17 cellular contexts compared by ENCODE assay signal in genomic region chr5:113060410-113061025, GRCh38.
"Had no signal": no experiment of that assay in that cellular context is flagged by ENCODE, and none has a peak within 500 bp of the region (broad histone marks: within the 10 kb centered on the region; RNA-seq: fewer than 3 reads in every experiment).

No MANE protein-coding gene starts in this region.

- H3K27me3 Mint-ChIP-seq: activated naive CD8-positive, alpha-beta T cell treated with anti-CD3 and anti-CD28 coated beads for 36 hours; progenitor cell of endocrine pancreas; type B pancreatic cell had no signal

- H3K4me3 Mint-ChIP-seq: activated naive CD8-positive, alpha-beta T cell treated with anti-CD3 and anti-CD28 coated beads for 36 hours; activated T-cell treated with anti-CD3 and anti-CD28 coated beads, Interleukin-2, amount 50 U/mL, for 4 hours had no signal

- FAIRE-seq: colon, TTC549 had no signal

- H3K36me3 Mint-ChIP-seq: activated naive CD8-positive, alpha-beta T cell treated with anti-CD3 and anti-CD28 coated beads for 36 hours; type B pancreatic cell had no signal

- H3K4me3 ChIP-seq: smooth muscle cell had no signal

- H3K27ac Mint-ChIP-seq: activated naive CD8-positive, alpha-beta T cell treated with anti-CD3 and anti-CD28 coated beads for 36 hours had no signal

- H3K9me3 Mint-ChIP-seq: activated naive CD8-positive, alpha-beta T cell treated with anti-CD3 and anti-CD28 coated beads for 36 hours; activated T-cell treated with anti-CD3 and anti-CD28 coated beads, Interleukin-2, amount 50 U/mL, for 4 hours; mesothelial cell of epicardium; type B pancreatic cell had no signal

- DNase-seq: activated CD4-positive, alpha-beta T cell treated with anti-CD3 and anti-CD28 coated beads, Interleukin-2, amount 50 U/mL, for 1 hour; activated gamma-delta T cell; activated naive CD8-positive, alpha-beta T cell treated with anti-CD3 and anti-CD28 coated beads for 36 hours; activated T-cell treated with anti-CD3 and anti-CD28 coated beads, Interleukin-2, amount 50 U/mL, for 4 hours; aorta; hippocampal formation; kidney glomerular epithelial cell; right cardiac atrium; stimulated activated naive CD4-positive, alpha-beta T cell; substantia nigra; T-helper 2 cell had no signal
